31 cellular contexts compared by ENCODE assay signal in the genomic region with DNA sequence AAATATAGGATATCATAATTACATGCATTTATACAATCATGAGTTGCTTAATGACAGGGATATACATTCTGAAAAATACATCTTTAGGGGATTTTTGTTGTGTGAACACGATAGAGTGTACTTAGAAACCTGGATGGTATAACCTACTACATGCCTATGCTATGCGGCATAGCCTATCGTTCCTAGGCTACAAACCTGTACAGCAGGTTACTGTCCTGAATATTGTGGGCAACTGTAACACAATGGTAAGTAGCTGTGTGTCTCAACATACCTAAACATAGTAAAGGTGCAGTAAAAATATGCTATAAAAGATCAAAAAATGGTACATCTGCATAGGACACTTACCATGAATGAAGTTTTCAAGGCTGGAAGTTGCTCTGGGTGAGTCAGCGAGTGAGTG. TPM values are rescaled to one million over a fixed set of nuclear protein-coding genes. Genes with fewer than 3 reads are reported as not detected.
"Had no signal": no experiment of that assay in that cellular context is flagged by ENCODE, and none has a peak within 500 bp of the region (broad histone marks: within the 10 kb centered on the region; RNA-seq: fewer than 3 reads in every experiment).

No MANE protein-coding gene starts in this region.

- H3K4me3 ChIP-seq: coronary artery, dorsolateral prefrontal cortex, esophagus squamous epithelium, gastrocnemius medialis, heart right ventricle, left lung, lung had no signal

- H3K27ac Mint-ChIP-seq: memory B cell had no signal

- H3K9me3 Mint-ChIP-seq: memory B cell had no signal

- H3K4me3 Mint-ChIP-seq: memory B cell had no signal

- H3K4me1 Mint-ChIP-seq: memory B cell had no signal

- DNase-seq: dermis blood vessel endothelial cell; dorsolateral prefrontal cortex; effector CD4-positive, alpha-beta T cell; effector memory CD4-positive, alpha-beta T cell; esophagus squamous epithelium; foreskin fibroblast; foreskin melanocyte; gastrocnemius medialis; glutamatergic neuron; head of caudate nucleus; heart right ventricle; hippocampal formation; left cardiac atrium; left lung; left ventricle myocardium superior; mammary epithelial cell; mesendoderm; midbrain had no signal

- H3K4me1 ChIP-seq: esophagus squamous epithelium, gastrocnemius medialis, heart right ventricle, left lung had no signal

- H3K36me3 ChIP-seq: esophagus squamous epithelium, gastrocnemius medialis, heart right ventricle, left lung had no signal

- H3K9me3 ChIP-seq: esophagus squamous epithelium, gastrocnemius medialis, heart right ventricle, left lung had no signal

- H3K27ac ChIP-seq: coronary artery, esophagus squamous epithelium, gastrocnemius medialis, heart right ventricle, left lung had no signal

- FAIRE-seq: colon, endothelial cell of umbilical vein, islet of Langerhans, keratinocyte had no signal

- H3K36me3 Mint-ChIP-seq: memory B cell had no signal

- H3K27me3 ChIP-seq: dorsolateral prefrontal cortex had no signal

RNA-seq across cellular contexts. Expression of a gene that starts 6.5 kb away (rescaled TPM):
- total RNA-seq: mononuclear cell had no signal
- polyA plus RNA-seq: heart right ventricle, keratinocyte had no signal

RNA-seq across cellular contexts. Expression of a gene that starts 47.9 kb away (rescaled TPM):
- total RNA-seq: dermis blood vessel endothelial cell, endothelial cell of umbilical vein, epithelial cell of proximal tubule, esophagus squamous epithelium, gastrocnemius medialis, glomerular endothelial cell, heart right ventricle, kidney epithelial cell, left cardiac atrium, left lung, left ventricle myocardium superior, lung, mammary epithelial cell, mononuclear cell, mucosa of gallbladder had no signal
- polyA plus RNA-seq: endothelial cell of umbilical vein, esophagus, heart right ventricle, keratinocyte, lung, mammary epithelial cell had no signal
